In the genomic region with DNA sequence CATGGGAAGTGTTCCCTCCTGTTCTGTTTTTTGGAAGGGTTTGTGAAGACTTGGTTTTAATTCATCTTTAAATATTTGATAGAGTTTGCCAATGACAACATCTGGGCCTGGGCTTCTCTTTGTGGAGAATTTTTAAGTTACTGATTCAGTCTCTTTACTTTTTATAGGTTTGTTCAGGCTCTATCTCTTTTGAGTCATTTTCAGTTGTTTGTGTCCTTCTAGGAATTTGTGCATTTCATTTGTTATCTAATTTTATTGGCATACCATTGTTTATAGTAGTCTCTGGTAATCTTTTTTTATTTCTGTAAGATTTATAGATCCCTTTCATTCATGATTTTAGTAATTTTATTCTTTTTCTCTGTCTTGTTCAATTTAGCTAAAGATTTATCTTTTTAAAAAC, we compare ENCODE assay signal across 17 cellular contexts. TPM values are rescaled to one million over a fixed set of nuclear protein-coding genes. Genes with fewer than 3 reads are reported as not detected.
DNase-seq lines count a peak whose midpoint lies in the region; ATAC-seq, FAIRE-seq and TF ChIP-seq lines count a peak whose summit lies in the region.
"Had no signal": no experiment of that assay in that cellular context is flagged by ENCODE, and none has a peak within 500 bp of the region (broad histone marks: within the 10 kb centered on the region; RNA-seq: fewer than 3 reads in every experiment).

No MANE protein-coding gene starts in this region.

- no peak for TF ChIP-seq POLR2A in gastrocnemius medialis (IDR thresholded peaks at IDR 0.05)

- in situ Hi-C loops in gastrocnemius medialis (cut with MboI; ENCODE audit: low sequenced_read_pairs in 4 of 4) = no loop called here

- H3K4me3 ChIP-seq in HEK293 (ENCODE audit: low read depth, low read length) (no peak overlapping the region), small intestine (ENCODE audit: low read depth in 1 of 2, low read length in 2 of 2) (no peak overlapping the region), gastrocnemius medialis (no peak overlapping the region)
- H3K4me3 ChIP-seq: BLaER1, GM12878 had no signal

- H3K4me1 ChIP-seq in HEK293 (ENCODE audit: control insufficient read depth, insufficient read depth, low read length) = no peaks in the 10 kb centered on the region
- H3K4me1 ChIP-seq in small intestine (ENCODE audit: control insufficient read depth in 2 of 2, insufficient read depth in 1 of 2, low read depth in 1 of 2, low read length in 1 of 2) = no peaks in the 10 kb centered on the region
- H3K4me1 ChIP-seq in gastrocnemius medialis = no peaks in the 10 kb centered on the region
- H3K4me1 ChIP-seq: BLaER1 had no signal

- POLR2A ChIA-PET in HEK293 (lab: Yijun Ruan, JAX) = interaction anchor here (0.8 kb wide), 1 partner anchor 23 kb away, joined by 4 read pairs; no protein-coding TSS in a partner anchor
- POLR2A ChIA-PET in activated B cell treated with CpG ODN at 0.5 μM for 24 hours (lab: Charles Lee) = no interaction called here

- H3K27ac Mint-ChIP-seq in activated T-cell treated with anti-CD3 and anti-CD28 coated beads, Interleukin-2, amount 50 U/mL, for 72 hours = peak overlapping the region; percentile 33
- H3K27ac Mint-ChIP-seq in activated B cell treated with CpG ODN at 0.5 μM for 24 hours = peak overlapping the region; percentile 24
- H3K27ac Mint-ChIP-seq: HFFc6 had no signal

- H3K9me3 ChIP-seq in HEK293 (ENCODE audit: control insufficient read depth, insufficient read depth, low read depth, low read length) (no peaks in the 10 kb centered on the region), small intestine (ENCODE audit: control insufficient read depth, low read depth) (no peaks in the 10 kb centered on the region), gastrocnemius medialis (no peaks in the 10 kb centered on the region)

- no peak for ATAC-seq in activated T-cell treated with anti-CD3 and anti-CD28 coated beads, Interleukin-2, amount 50 U/mL, for 72 hours (replicated peaks in 1 of 2)
- ATAC-seq in activated B cell treated with CpG ODN at 0.5 μM for 24 hours (ENCODE audit: low read depth) (no peak), gastrocnemius medialis (no peak), HG02840 (IDR thresholded peaks at IDR 0.05; ENCODE audit: low FRiP score, unreplicated experiment) (no peak)
- ATAC-seq: GM12878 had no signal

- H3K36me3 Mint-ChIP-seq in activated T-cell treated with anti-CD3 and anti-CD28 coated beads, Interleukin-2, amount 50 U/mL, for 72 hours (ENCODE audit: insufficient read depth in 2 of 2) = peaks cover 19 to 62% of the 10 kb centered on the region in 2 donors
- H3K36me3 Mint-ChIP-seq in activated B cell treated with CpG ODN at 0.5 μM for 24 hours (ENCODE audit: low read depth) = peaks cover 61% of the 10 kb centered on the region

- H3K4me3 Mint-ChIP-seq in activated T-cell treated with anti-CD3 and anti-CD28 coated beads, Interleukin-2, amount 50 U/mL, for 72 hours = no peak overlapping the region
- no peak overlapping the region for H3K4me3 Mint-ChIP-seq in activated B cell treated with CpG ODN at 0.5 μM for 24 hours
- H3K4me3 Mint-ChIP-seq: H9, HFFc6 had no signal

- H3K4me1 Mint-ChIP-seq in activated T-cell treated with anti-CD3 and anti-CD28 coated beads, Interleukin-2, amount 50 U/mL, for 72 hours (ENCODE audit: low read depth) = peaks cover 11% of the 10 kb centered on the region
- H3K4me1 Mint-ChIP-seq in activated B cell treated with CpG ODN at 0.5 μM for 24 hours = peaks cover 3% of the 10 kb centered on the region

- H3K27ac ChIP-seq in HEK293 (ENCODE audit: extremely low read depth, low read depth, low read length) (no peak overlapping the region), small intestine (ENCODE audit: low read depth in 1 of 2, low read length in 1 of 2) (no peak overlapping the region), gastrocnemius medialis (no peak overlapping the region)
- H3K27ac ChIP-seq: BLaER1, HL-60 had no signal

- no peak for DNase-seq in activated T-cell treated with anti-CD3 and anti-CD28 coated beads, Interleukin-2, amount 50 U/mL, for 72 hours
- no peak for DNase-seq in activated T-cell treated with anti-CD3 and anti-CD28 coated beads for 4 hours
- DNase-seq in activated B cell treated with CpG ODN at 0.5 μM for 24 hours = no peak
- DNase-seq in small intestine = no peak
- no peak for DNase-seq in gastrocnemius medialis
- no peak for DNase-seq in NCI-H69 (lab: John Stamatoyannopoulos, UW)
- DNase-seq: DMS53, GOT3, H9, HFFc6 had no signal

- intact Hi-C loops in activated B cell treated with CpG ODN at 0.5 μM for 24 hours (cut with micrococcal nuclease) = no loop called here
- intact Hi-C loops in gastrocnemius medialis (cut with DNase I; ENCODE audit: low total_unique reads) = no loop called here

- CTCF ChIA-PET in HEK293 (lab: Yijun Ruan, JAX) (interaction anchor here (0.6 kb wide), 1 partner anchor 143 kb away, joined by 6 read pairs; no protein-coding TSS in a partner anchor), activated B cell treated with CpG ODN at 0.5 μM for 24 hours (lab: Charles Lee) (no interaction called here)

- H3K36me3 ChIP-seq in HEK293 (ENCODE audit: control insufficient read depth in 2 of 2, insufficient read depth in 1 of 2, low read length in 2 of 2) (peaks cover 43 to 63% of the 10 kb centered on the region in 2 experiments), small intestine (ENCODE audit: control insufficient read depth in 2 of 2, insufficient read depth in 2 of 2, low read length in 2 of 2) (peaks cover 2 to 5% of the 10 kb centered on the region in 2 donors), gastrocnemius medialis (peaks cover 0 to 8% of the 10 kb centered on the region in 2 donors)

- peak; percentile 47 for FAIRE-seq in small intestine (lab: Jason Lieb, UNC)
- FAIRE-seq: GM12878, GM18507 had no signal

- no peaks in the 10 kb centered on the region for H3K27me3 Mint-ChIP-seq in activated T-cell treated with anti-CD3 and anti-CD28 coated beads, Interleukin-2, amount 50 U/mL, for 72 hours (ENCODE audit: low read depth)
- H3K27me3 Mint-ChIP-seq in activated B cell treated with CpG ODN at 0.5 μM for 24 hours = no peaks in the 10 kb centered on the region

- TF ChIP-seq CTCF in HEK293 (tag by site-specific recombination; IDR thresholded peaks at IDR 0.05) (no peak), activated B cell treated with CpG ODN at 0.5 μM for 24 hours (IDR thresholded peaks at IDR 0.05) (no peak), gastrocnemius medialis (IDR thresholded peaks at IDR 0.05 in 4 of 5, conservative IDR thresholded peaks at IDR 0.05 in 1 of 5) (no peak)

- H3K27me3 ChIP-seq in small intestine (ENCODE audit: control insufficient read depth in 2 of 2, insufficient read depth in 2 of 2, low read length in 2 of 2) = no peaks in the 10 kb centered on the region
- no peaks in the 10 kb centered on the region for H3K27me3 ChIP-seq in gastrocnemius medialis
- H3K27me3 ChIP-seq: BLaER1 had no signal

- H3K9me3 Mint-ChIP-seq in activated T-cell treated with anti-CD3 and anti-CD28 coated beads, Interleukin-2, amount 50 U/mL, for 72 hours = no peaks in the 10 kb centered on the region
- H3K9me3 Mint-ChIP-seq in activated B cell treated with CpG ODN at 0.5 μM for 24 hours = peaks cover 9% of the 10 kb centered on the region

TF ChIP-seq in HEK293, 187 proteins besides CTCF, POLR2A, EP300 and RAD21:
- TF ChIP-seq ZNF266 (tag by site-specific recombination; IDR thresholded peaks at IDR 0.05; ENCODE audit: low read depth) (no peak), ZNF624 (tag by site-specific recombination; IDR thresholded peaks at IDR 0.05) (no peak), ZNF843 (tag by site-specific recombination; IDR thresholded peaks at IDR 0.05) (0 out of 2 replicates have a peak, but pooled peaks have one; percentile 12), BCL6B (tag by site-specific recombination; IDR thresholded peaks at IDR 0.05) (peak; percentile 90)

RNA-seq across cellular contexts. Expression of gene SCLY, which starts 14.6 kb away (rescaled TPM):
- total RNA-seq in activated T-cell treated with anti-CD3 and anti-CD28 coated beads, Interleukin-2, amount 50 U/mL, for 72 hours = 10 to 100 TPM; 36.3 to 38.2 TPM
- 24.1 and 26.9 TPM in 2 replicates for total RNA-seq in activated B cell treated with CpG ODN at 0.5 μM for 24 hours
- 10 to 100 TPM; 12.7 to 28.8 (median 23.9) TPM for polyA plus RNA-seq in small intestine
- total RNA-seq in gastrocnemius medialis = 1 to 10 TPM; 3.3 to 9.7 (median 5.6) TPM

RNA-seq across cellular contexts. Expression of gene ESPNL, which starts 24.7 kb away (rescaled TPM):
- under 1 TPM; 0.07 to 0.19 TPM for total RNA-seq in activated T-cell treated with anti-CD3 and anti-CD28 coated beads, Interleukin-2, amount 50 U/mL, for 72 hours
- total RNA-seq in activated B cell treated with CpG ODN at 0.5 μM for 24 hours (0.27 and 0.42 TPM in 2 replicates), gastrocnemius medialis (under 1 TPM in 1 of 4 donors, not detected in 3; 0.11 TPM)
- under 1 TPM in 2 of 3 donors, not detected in 1; 0.54 to 0.64 TPM for polyA plus RNA-seq in small intestine
- total RNA-seq: A172 had no signal
